Comparison of ENCODE assay signal across 25 cellular contexts in the genomic region with DNA sequence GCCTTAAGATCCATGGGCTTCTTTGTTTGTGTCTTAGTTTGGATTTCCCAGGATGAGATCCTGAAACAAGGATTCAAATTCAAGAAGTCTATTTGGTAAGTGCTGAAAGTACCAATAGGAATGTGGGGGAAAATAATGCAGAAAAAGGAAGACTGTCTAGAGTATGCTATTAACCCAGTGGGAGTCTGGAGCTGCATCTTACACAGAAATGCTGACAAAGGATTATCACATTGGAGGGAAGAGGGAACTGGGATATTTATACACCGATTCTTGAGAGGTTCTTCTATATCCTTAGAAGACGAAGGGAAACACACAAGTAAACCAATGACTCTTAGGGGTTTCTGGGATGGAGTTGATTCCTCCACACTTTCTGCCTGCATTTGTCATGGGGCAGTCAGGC.
"Had no signal": no experiment of that assay in that cellular context is flagged by ENCODE, and none has a peak within 500 bp of the region (broad histone marks: within the 10 kb centered on the region; RNA-seq: fewer than 3 reads in every experiment).

No MANE protein-coding gene starts in this region.

- H3K4me1 ChIP-seq: colonic mucosa, esophagus squamous epithelium, gastrocnemius medialis, heart right ventricle, left lung, lower lobe of right lung had no signal

- H3K4me3 ChIP-seq: colonic mucosa, esophagus squamous epithelium, gastrocnemius medialis, heart right ventricle, left lung, lower lobe of right lung had no signal

- H3K27ac ChIP-seq: colonic mucosa, epithelial cell of prostate, esophagus squamous epithelium, gastrocnemius medialis, heart right ventricle, left lung, lower lobe of right lung had no signal

- DNase-seq: colonic mucosa; cortex of kidney; effector CD8-positive, alpha-beta T cell; effector memory CD8-positive, alpha-beta T cell; endodermal cell; erythroblast; esophagus squamous epithelium; foreskin fibroblast; foreskin melanocyte; gastrocnemius medialis; glutamatergic neuron; head of caudate nucleus; heart right ventricle; hippocampal formation; left cardiac atrium; left lung; left ventricle myocardium superior; lower lobe of right lung; mesendoderm; midbrain had no signal

- H3K9me3 ChIP-seq: colonic mucosa, esophagus squamous epithelium, gastrocnemius medialis, heart right ventricle, left lung, lower lobe of right lung had no signal

- H3K27me3 ChIP-seq: colonic mucosa, esophagus squamous epithelium, gastrocnemius medialis, heart right ventricle, left lung had no signal

- ATAC-seq: effector memory CD8-positive, alpha-beta T cell; esophagus mucosa; gastrocnemius medialis; heart right ventricle; left cardiac atrium; left lung; left ventricle myocardium superior; lower lobe of right lung had no signal

- H3K36me3 ChIP-seq: colonic mucosa, esophagus squamous epithelium, gastrocnemius medialis, heart right ventricle, left lung, lower lobe of right lung had no signal

- FAIRE-seq: endometrium, islet of Langerhans, keratinocyte had no signal
